ENCODE assay signal across 19 cellular contexts in the genomic region with DNA sequence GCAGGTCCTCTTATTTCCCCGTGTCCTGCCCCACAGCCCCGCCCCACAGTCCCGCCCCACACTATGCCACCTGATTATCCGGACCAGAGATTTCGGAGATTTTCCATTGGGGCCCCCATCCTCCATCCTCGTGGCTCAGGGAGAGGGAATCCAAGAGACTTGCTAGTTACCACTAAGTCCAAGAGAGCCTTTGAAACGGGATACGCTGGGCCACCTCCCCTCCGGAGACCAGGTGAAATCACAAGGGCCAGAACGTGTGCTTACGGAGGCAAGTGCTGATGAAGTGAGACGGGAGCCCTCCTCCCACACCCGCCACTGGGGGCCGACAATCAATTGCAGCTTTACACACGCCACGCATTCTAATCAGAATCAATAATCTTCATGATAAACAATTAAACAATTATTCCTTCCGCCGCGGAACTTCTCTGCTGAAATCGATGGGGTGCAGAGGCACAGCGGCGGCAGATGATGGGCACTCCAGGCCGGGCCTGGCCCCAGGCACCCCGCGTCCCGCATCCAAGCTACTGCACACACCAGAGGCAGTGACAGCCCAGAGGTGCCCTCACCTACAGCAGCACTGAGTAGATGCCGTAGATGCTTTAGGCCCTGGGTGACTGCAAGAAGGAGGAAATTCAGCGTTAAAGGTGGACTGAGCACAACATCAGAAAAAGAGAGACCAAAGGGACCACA.
DNase-seq lines count a peak whose midpoint lies in the region; ATAC-seq and TF ChIP-seq lines count a peak whose summit lies in the region.
"Had no signal": no experiment of that assay in that cellular context is flagged by ENCODE, and none has a peak within 500 bp of the region (broad histone marks: within the 10 kb centered on the region; RNA-seq: fewer than 3 reads in every experiment).

No MANE protein-coding gene starts in this region.

- H3K18ac ChIP-seq in neuronal stem cell (ENCODE audit: low read length), result peak overlapping the region; percentile 62

- H3K27ac ChIP-seq in neuronal stem cell (replicated peaks; ENCODE audit: low read length) (no peak overlapping the region), foreskin keratinocyte (no peak overlapping the region)
- H3K27ac ChIP-seq: HL-60, PC-9, SJSA1 had no signal

- H3K4me1 ChIP-seq in neuronal stem cell (ENCODE audit: control insufficient read depth in 2 of 2, insufficient read depth in 1 of 2, low read depth in 1 of 2, low read length in 2 of 2) (peaks cover 18 to 25% of the 10 kb centered on the region in 2 donors), foreskin keratinocyte (no peaks in the 10 kb centered on the region)
- H3K4me1 ChIP-seq: SJSA1 had no signal

- no peak overlapping the region for H3K4me3 ChIP-seq in H7 (ENCODE audit: insufficient read depth, low read depth, low read length)
- no peak overlapping the region for H3K4me3 ChIP-seq in neuronal stem cell (ENCODE audit: low read length in 2 of 2)
- no peak overlapping the region for H3K4me3 ChIP-seq in foreskin fibroblast (ENCODE audit: low read depth in 1 of 2, low read length in 2 of 2)
- H3K4me3 ChIP-seq: PC-9, SJSA1 had no signal

- TF ChIP-seq CTCF in foreskin fibroblast (IDR thresholded peaks at IDR 0.05; ENCODE audit: low read depth, low read length) (no peak), foreskin keratinocyte (conservative IDR thresholded peaks at IDR 0.05) (no peak)

- peak; percentile 36 for DNase-seq in DMS79 (lab: John Stamatoyannopoulos, UW)
- DNase-seq in H7, result peak; percentile 72
- peak; percentile 53 for DNase-seq in NCI-H748 treated with DMSO at 0.1 percent for 48 hours (lab: John Stamatoyannopoulos, UW)
- DNase-seq in neuronal stem cell (ENCODE audit: low spot score), result no peak
- DNase-seq in foreskin fibroblast, result no peak
- no peak for DNase-seq in activated naive CD4-positive, alpha-beta T cell (lab: John Stamatoyannopoulos, UW)
- no peak for DNase-seq in foreskin keratinocyte
- DNase-seq: Calu3; CD8-positive, alpha-beta memory T cell; NCI-H1048; NCI-H1417 treated with DMSO at 0.1 percent for 48 hours; NCI-H1930; NCI-H2107; NCI-H524; PC-9; T-cell had no signal

- no peak overlapping the region for H2AFZ ChIP-seq in neuronal stem cell (ENCODE audit: low read length)
- H2AFZ ChIP-seq: PC-9 had no signal

- no peak overlapping the region for H2BK120ac ChIP-seq in neuronal stem cell (ENCODE audit: low read depth, low read length)

- H3K4ac ChIP-seq in neuronal stem cell (ENCODE audit: low read length), result no peak overlapping the region

- no peak overlapping the region for H2AK5ac ChIP-seq in neuronal stem cell (ENCODE audit: low read depth, low read length)

- H3K9ac ChIP-seq in neuronal stem cell (ENCODE audit: low read depth, low read length, poor library complexity), result no peak overlapping the region

- WGBS in neuronal stem cell (ENCODE audit: extremely low coverage in 2 of 2, insufficient read length in 2 of 2, insufficient replicate concordance in 1 of 2), 2 donors, result no CpG with 5 or more reads among the region's 28 CpGs

- no peak overlapping the region for H4K8ac ChIP-seq in neuronal stem cell (ENCODE audit: low read depth, low read length)

- no peaks in the 10 kb centered on the region for H3K9me3 ChIP-seq in neuronal stem cell (replicated peaks in 1 of 2; ENCODE audit: control insufficient read depth in 2 of 2, insufficient read depth in 1 of 2, low read depth in 1 of 2, low read length in 2 of 2)
- H3K9me3 ChIP-seq: SJSA1 had no signal

- no peak overlapping the region for H3K23ac ChIP-seq in neuronal stem cell (ENCODE audit: low read depth, low read length, poor library complexity)

- no peaks in the 10 kb centered on the region for H3K79me1 ChIP-seq in neuronal stem cell (ENCODE audit: low read depth, low read length)

- H4K91ac ChIP-seq in neuronal stem cell (ENCODE audit: low read depth, low read length, poor library complexity), result no peak overlapping the region

- H3K36me3 ChIP-seq in H7 (replicated peaks; ENCODE audit: control insufficient read depth, insufficient read depth, low read length) (no peaks in the 10 kb centered on the region), neuronal stem cell (replicated peaks in 1 of 2; ENCODE audit: control insufficient read depth in 2 of 2, insufficient read depth in 2 of 2, low read length in 2 of 2) (no peaks in the 10 kb centered on the region)
- H3K36me3 ChIP-seq: SJSA1 had no signal

- H2BK5ac ChIP-seq in neuronal stem cell (ENCODE audit: low read length), result no peak overlapping the region

- no peak for ATAC-seq in foreskin keratinocyte
- ATAC-seq: Right ventricle myocardium inferior, T-cell had no signal

- no peak overlapping the region for H2BK15ac ChIP-seq in neuronal stem cell (ENCODE audit: low read length)

- H3K27me3 ChIP-seq in H7 (ENCODE audit: control insufficient read depth, insufficient read depth, low read length) (peaks cover 2% of the 10 kb centered on the region; the same call in 1 of the 2 replicates), neuronal stem cell (ENCODE audit: control insufficient read depth in 3 of 3, insufficient read depth in 3 of 3, low read depth in 1 of 3, low read length in 3 of 3) (no peaks in the 10 kb centered on the region), foreskin keratinocyte (peaks cover 4% of the 10 kb centered on the region)
- H3K27me3 ChIP-seq: SJSA1 had no signal

- H3K14ac ChIP-seq in neuronal stem cell (ENCODE audit: low read length), result no peak overlapping the region

- H2BK12ac ChIP-seq in neuronal stem cell (ENCODE audit: low read length), result no peak overlapping the region

- H3K4me2 ChIP-seq in neuronal stem cell (ENCODE audit: insufficient read depth, low read length, poor library complexity, severe bottlenecking), result no peak overlapping the region
- H3K4me2 ChIP-seq: PC-9 had no signal

Comparison
In these comparisons a context has a peak if more than half of its experiments do, and no peak if none do; other contexts are left out.
1. DNase-seq: peak in DMS79 (single experiment), H7 (single experiment) and NCI-H748 treated with DMSO at 0.1 percent for 48 hours (single experiment); none in neuronal stem cell (single experiment), foreskin fibroblast (0 of 2), activated naive CD4-positive, alpha-beta T cell (0 of 4) and foreskin keratinocyte (0 of 2).